Comparison of ENCODE assay signal across 1 cellular context in the genomic region with DNA sequence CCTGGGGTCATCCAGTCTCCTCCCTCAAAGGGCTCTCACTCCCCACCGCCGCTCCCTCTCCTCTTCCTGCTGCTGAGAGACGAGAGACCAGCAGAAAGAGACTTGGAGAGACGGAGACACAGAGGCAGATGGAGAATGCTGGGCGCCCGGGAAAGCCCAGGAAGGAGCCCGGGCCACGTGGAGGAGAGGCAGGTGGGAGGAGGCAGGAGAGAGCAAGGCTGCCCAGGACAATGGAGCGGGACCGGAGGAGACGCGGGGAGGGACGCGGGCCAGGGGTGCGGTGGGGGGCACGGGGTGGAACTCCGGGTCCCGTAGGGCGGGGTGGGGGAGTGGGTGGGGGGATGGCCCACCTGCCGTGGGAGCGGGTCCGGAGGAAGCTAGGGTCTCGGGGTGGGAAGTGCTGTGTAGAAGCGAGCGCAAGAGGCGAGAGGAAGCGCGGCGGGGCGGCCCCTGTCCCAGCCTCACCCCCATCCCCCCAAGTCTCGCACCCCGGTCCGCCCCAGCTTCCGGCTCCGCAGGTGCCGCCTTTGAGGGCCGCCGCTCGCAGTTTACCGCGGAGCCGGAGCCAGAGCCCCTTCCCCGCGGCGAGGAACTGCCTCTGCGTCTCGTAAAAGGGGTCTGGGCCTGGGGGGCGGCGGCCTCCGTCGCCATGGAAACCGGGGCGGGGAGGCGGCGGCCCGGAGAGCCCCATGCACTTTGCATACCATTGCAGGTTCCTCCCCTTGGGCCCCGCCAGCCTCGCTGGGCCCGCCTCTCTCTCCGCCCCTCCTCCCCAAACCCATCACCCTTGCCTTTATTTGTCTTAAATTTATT.
TF ChIP-seq lines count a peak whose summit lies in the region.

No MANE protein-coding gene starts in this region.

TF ChIP-seq in K562, 482 proteins besides CTCF, POLR2A, EP300 and RAD21 (continued from another document):
- TF ChIP-seq ZNF277 (CRISPR knock-in tag; IDR thresholded peaks at IDR 0.05; ENCODE audit: borderline replicate concordance) = no peak
- TF ChIP-seq MBD1 (CRISPR knock-in tag; IDR thresholded peaks at IDR 0.05) = no peak
- no peak for TF ChIP-seq HEY1 (CRISPR knock-in tag; IDR thresholded peaks at IDR 0.05; ENCODE audit: borderline replicate concordance)
- TF ChIP-seq ZKSCAN8 (CRISPR knock-in tag; IDR thresholded peaks at IDR 0.05) = no peak
- TF ChIP-seq SUPT5H (IDR thresholded peaks at IDR 0.05) = 0 out of 2 replicates have a peak, but pooled peaks have one; percentile 37
- TF ChIP-seq FOXA3 (CRISPR knock-in tag; conservative IDR thresholded peaks at IDR 0.05 in 1 of 2, IDR thresholded peaks at IDR 0.05 in 1 of 2) = 0 out of 4 replicates have a peak, but pooled peaks of 1 of the 2 experiments have one; percentile 35
- TF ChIP-seq NEUROD1 (IDR thresholded peaks at IDR 0.05; ENCODE audit: borderline replicate concordance, low read depth, low read length, partially characterized antibody) = peak; percentile 28
- peak; percentile 99 for TF ChIP-seq RFX1 (IDR thresholded peaks at IDR 0.05)
- TF ChIP-seq C11orf30 (IDR thresholded peaks at IDR 0.05; ENCODE audit: low read depth) = no peak
- TF ChIP-seq MXI1 (IDR thresholded peaks at IDR 0.05; ENCODE audit: low read depth, low read length) = no peak
- peak; percentile 15; the same call in 1 of the 2 replicates for TF ChIP-seq ETV1 (tag; conservative IDR thresholded peaks at IDR 0.05; ENCODE audit: low read depth)
- TF ChIP-seq, protein P1, sequence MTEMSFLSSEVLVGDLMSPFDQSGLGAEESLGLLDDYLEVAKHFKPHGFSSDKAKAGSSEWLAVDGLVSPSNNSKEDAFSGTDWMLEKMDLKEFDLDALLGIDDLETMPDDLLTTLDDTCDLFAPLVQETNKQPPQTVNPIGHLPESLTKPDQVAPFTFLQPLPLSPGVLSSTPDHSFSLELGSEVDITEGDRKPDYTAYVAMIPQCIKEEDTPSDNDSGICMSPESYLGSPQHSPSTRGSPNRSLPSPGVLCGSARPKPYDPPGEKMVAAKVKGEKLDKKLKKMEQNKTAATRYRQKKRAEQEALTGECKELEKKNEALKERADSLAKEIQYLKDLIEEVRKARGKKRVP (CRISPR knock-in tag; IDR thresholded peaks at IDR 0.05) = no peak
- TF ChIP-seq GATAD2A (IDR thresholded peaks at IDR 0.05) = 0 out of 2 replicates have a peak, but pooled peaks have one; percentile 11
- no peak for TF ChIP-seq ZBTB1 (CRISPR knock-in tag; IDR thresholded peaks at IDR 0.05; ENCODE audit: borderline replicate concordance, low read depth)
- peak; percentile 49; the same call in 1 of the 2 replicates for TF ChIP-seq MAX (CRISPR knock-in tag; IDR thresholded peaks at IDR 0.05)
- TF ChIP-seq FOXM1 (IDR thresholded peaks at IDR 0.05; ENCODE audit: low read depth) = no peak
- 0 out of 2 replicates have a peak, but pooled peaks have one; percentile 54 for TF ChIP-seq FOXM1 (CRISPR knock-in tag; IDR thresholded peaks at IDR 0.05; ENCODE audit: low read depth)
- TF ChIP-seq ZBTB17 (CRISPR knock-in tag; IDR thresholded peaks at IDR 0.05) = no peak
- no peak for TF ChIP-seq ZNF655 (CRISPR knock-in tag; IDR thresholded peaks at IDR 0.05)
- TF ChIP-seq, protein P2, sequence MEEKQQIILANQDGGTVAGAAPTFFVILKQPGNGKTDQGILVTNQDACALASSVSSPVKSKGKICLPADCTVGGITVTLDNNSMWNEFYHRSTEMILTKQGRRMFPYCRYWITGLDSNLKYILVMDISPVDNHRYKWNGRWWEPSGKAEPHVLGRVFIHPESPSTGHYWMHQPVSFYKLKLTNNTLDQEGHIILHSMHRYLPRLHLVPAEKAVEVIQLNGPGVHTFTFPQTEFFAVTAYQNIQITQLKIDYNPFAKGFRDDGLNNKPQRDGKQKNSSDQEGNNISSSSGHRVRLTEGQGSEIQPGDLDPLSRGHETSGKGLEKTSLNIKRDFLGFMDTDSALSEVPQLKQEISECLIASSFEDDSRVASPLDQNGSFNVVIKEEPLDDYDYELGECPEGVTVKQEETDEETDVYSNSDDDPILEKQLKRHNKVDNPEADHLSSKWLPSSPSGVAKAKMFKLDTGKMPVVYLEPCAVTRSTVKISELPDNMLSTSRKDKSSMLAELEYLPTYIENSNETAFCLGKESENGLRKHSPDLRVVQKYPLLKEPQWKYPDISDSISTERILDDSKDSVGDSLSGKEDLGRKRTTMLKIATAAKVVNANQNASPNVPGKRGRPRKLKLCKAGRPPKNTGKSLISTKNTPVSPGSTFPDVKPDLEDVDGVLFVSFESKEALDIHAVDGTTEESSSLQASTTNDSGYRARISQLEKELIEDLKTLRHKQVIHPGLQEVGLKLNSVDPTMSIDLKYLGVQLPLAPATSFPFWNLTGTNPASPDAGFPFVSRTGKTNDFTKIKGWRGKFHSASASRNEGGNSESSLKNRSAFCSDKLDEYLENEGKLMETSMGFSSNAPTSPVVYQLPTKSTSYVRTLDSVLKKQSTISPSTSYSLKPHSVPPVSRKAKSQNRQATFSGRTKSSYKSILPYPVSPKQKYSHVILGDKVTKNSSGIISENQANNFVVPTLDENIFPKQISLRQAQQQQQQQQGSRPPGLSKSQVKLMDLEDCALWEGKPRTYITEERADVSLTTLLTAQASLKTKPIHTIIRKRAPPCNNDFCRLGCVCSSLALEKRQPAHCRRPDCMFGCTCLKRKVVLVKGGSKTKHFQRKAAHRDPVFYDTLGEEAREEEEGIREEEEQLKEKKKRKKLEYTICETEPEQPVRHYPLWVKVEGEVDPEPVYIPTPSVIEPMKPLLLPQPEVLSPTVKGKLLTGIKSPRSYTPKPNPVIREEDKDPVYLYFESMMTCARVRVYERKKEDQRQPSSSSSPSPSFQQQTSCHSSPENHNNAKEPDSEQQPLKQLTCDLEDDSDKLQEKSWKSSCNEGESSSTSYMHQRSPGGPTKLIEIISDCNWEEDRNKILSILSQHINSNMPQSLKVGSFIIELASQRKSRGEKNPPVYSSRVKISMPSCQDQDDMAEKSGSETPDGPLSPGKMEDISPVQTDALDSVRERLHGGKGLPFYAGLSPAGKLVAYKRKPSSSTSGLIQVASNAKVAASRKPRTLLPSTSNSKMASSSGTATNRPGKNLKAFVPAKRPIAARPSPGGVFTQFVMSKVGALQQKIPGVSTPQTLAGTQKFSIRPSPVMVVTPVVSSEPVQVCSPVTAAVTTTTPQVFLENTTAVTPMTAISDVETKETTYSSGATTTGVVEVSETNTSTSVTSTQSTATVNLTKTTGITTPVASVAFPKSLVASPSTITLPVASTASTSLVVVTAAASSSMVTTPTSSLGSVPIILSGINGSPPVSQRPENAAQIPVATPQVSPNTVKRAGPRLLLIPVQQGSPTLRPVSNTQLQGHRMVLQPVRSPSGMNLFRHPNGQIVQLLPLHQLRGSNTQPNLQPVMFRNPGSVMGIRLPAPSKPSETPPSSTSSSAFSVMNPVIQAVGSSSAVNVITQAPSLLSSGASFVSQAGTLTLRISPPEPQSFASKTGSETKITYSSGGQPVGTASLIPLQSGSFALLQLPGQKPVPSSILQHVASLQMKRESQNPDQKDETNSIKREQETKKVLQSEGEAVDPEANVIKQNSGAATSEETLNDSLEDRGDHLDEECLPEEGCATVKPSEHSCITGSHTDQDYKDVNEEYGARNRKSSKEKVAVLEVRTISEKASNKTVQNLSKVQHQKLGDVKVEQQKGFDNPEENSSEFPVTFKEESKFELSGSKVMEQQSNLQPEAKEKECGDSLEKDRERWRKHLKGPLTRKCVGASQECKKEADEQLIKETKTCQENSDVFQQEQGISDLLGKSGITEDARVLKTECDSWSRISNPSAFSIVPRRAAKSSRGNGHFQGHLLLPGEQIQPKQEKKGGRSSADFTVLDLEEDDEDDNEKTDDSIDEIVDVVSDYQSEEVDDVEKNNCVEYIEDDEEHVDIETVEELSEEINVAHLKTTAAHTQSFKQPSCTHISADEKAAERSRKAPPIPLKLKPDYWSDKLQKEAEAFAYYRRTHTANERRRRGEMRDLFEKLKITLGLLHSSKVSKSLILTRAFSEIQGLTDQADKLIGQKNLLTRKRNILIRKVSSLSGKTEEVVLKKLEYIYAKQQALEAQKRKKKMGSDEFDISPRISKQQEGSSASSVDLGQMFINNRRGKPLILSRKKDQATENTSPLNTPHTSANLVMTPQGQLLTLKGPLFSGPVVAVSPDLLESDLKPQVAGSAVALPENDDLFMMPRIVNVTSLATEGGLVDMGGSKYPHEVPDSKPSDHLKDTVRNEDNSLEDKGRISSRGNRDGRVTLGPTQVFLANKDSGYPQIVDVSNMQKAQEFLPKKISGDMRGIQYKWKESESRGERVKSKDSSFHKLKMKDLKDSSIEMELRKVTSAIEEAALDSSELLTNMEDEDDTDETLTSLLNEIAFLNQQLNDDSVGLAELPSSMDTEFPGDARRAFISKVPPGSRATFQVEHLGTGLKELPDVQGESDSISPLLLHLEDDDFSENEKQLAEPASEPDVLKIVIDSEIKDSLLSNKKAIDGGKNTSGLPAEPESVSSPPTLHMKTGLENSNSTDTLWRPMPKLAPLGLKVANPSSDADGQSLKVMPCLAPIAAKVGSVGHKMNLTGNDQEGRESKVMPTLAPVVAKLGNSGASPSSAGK (IDR thresholded peaks at IDR 0.05) = peak; percentile 66
- TF ChIP-seq VEZF1 (CRISPR knock-in tag; IDR thresholded peaks at IDR 0.05) = peak; percentile 75
- no peak for TF ChIP-seq RFX5 (IDR thresholded peaks at IDR 0.05; ENCODE audit: low read depth, low read length)
- TF ChIP-seq SIX5 (IDR thresholded peaks at IDR 0.05; ENCODE audit: borderline replicate concordance in 1 of 2, insufficient read depth in 1 of 2, low read depth in 1 of 2, low read length in 2 of 2) = no peak
TF ChIP-seq in K562: peak in this region for 51.
